8 cellular contexts compared by ENCODE assay signal in the genomic region with DNA sequence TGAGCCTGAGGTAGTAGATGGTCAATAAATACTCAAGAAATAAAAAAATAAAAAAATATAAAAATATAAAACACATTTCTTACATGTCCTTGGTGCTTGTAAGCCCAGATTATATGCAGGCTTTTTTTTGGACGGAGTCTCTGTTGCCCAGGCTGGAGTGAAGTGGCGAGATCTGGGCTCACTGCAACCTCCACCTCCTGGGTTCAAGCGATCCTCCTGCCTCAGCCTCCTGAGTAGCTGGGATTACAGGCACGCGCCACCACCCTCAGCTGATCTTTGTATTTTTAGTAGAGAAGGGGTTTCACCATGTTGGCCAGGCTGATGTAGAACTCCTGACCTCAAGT. TPM values are rescaled to one million over a fixed set of nuclear protein-coding genes. Genes with fewer than 3 reads are reported as not detected.
A peak's percentile ranks its signal among the peaks of the same experiment; 100 is the strongest.
DNase-seq lines count a peak whose midpoint lies in the region; ATAC-seq, FAIRE-seq and TF ChIP-seq lines count a peak whose summit lies in the region.
"Not testable (repeated sequence)": the region's sequence is repeated elsewhere in the genome, so short reads cannot be mapped to it uniquely, and the experiment has no call there.

No MANE protein-coding gene starts in this region.

- not testable (repeated sequence) for ATAC-seq in IMR-90 (ENCODE audit: low read depth); HepG2; thoracic aorta (ENCODE audit: insufficient number of reproducible peaks, low FRiP score, low read depth)

- not testable (repeated sequence) for H3K9me1 ChIP-seq in IMR-90 (ENCODE audit: insufficient read depth, low read length)

- peak overlapping the region; percentile 93 for H2AFZ ChIP-seq in IMR-90 (replicated peaks; ENCODE audit: low read length, poor library complexity)
- not testable (repeated sequence) for H2AFZ ChIP-seq in HepG2 (ENCODE audit: low read length)

- TF ChIP-seq EP300 in HepG2 (IDR thresholded peaks at IDR 0.05; ENCODE audit: low read depth in 2 of 2, low read length in 2 of 2); HepG2 (CRISPR knock-in tag; IDR thresholded peaks at IDR 0.05; ENCODE audit: borderline replicate concordance): not testable (repeated sequence)

- peaks cover 0 to 32% of the 10 kb centered on the region in 2 experiments; a peak in 2 of 4 replicates for H3K79me1 ChIP-seq in IMR-90 (ENCODE audit: low read depth in 1 of 2, low read length in 2 of 2)

- not testable (repeated sequence) for H2AK9ac ChIP-seq in IMR-90 (replicated peaks; ENCODE audit: low read depth, low read length, poor library complexity)

- peak overlapping the region; percentile 27 to 68; a peak in 2 of 4 replicates for H4K8ac ChIP-seq in IMR-90 (ENCODE audit: low read depth in 2 of 2, low read length in 2 of 2)

- H2BK5ac ChIP-seq in IMR-90 (ENCODE audit: low read depth, low read length, poor library complexity, severe bottlenecking), result peak overlapping the region; percentile 47

- dilution Hi-C loops in IMR-90 (cut with HindIII; ENCODE audit: low sequenced_read_pairs, unreplicated experiment), result not testable (repeated sequence)

- H2AK5ac ChIP-seq in IMR-90 (ENCODE audit: low read depth, low read length), result not testable (repeated sequence)

- not testable (repeated sequence) for TF ChIP-seq RAD21 in IMR-90 (IDR thresholded peaks at IDR 0.05; ENCODE audit: low read length); HepG2 (CRISPR knock-in tag; IDR thresholded peaks at IDR 0.05)

- H3K27me3 Mint-ChIP-seq in CD8-positive, alpha-beta memory T cell; osteocyte (ENCODE audit: unreplicated experiment): not testable (repeated sequence)

- not testable (repeated sequence) for H3K9me3 ChIP-seq in CD8-positive, alpha-beta memory T cell (ENCODE audit: low read length); IMR-90 (ENCODE audit: control insufficient read depth, insufficient read depth, low read length); WERI-Rb-1 (ENCODE audit: severe bottlenecking); esophagus (ENCODE audit: control insufficient read depth in 2 of 2, insufficient read depth in 1 of 2, low read depth in 1 of 2, low read length in 1 of 2); HepG2 (ENCODE audit: low read length); thoracic aorta

- in situ Hi-C loops in IMR-90 (cut with MboI; ENCODE audit: low sequenced_read_pairs); astrocyte of the cerebellum (cut with HindIII; ENCODE audit: low sequenced_read_pairs); HepG2 (cut with HindIII; ENCODE audit: extremely low pct_ligation_motif_present, low pct_unique_long_range_greater_than_20kb): not testable (repeated sequence)

- H4K20me1 ChIP-seq in IMR-90 (ENCODE audit: insufficient read depth, low read length); HepG2 (ENCODE audit: insufficient read depth, low read length): not testable (repeated sequence)

- peaks cover 70 to 86% (median 86%) of the 10 kb centered on the region in 3 donors for H3K4me1 Mint-ChIP-seq in CD8-positive, alpha-beta memory T cell
- peaks cover 32% of the 10 kb centered on the region for H3K4me1 Mint-ChIP-seq in osteocyte (ENCODE audit: unreplicated experiment)

- FAIRE-seq in HepG2 (lab: Jason Lieb, UNC), result not testable (repeated sequence)

- TF ChIP-seq CTCF in IMR-90 (conservative IDR thresholded peaks at IDR 0.05; ENCODE audit: low read depth, low read length); WERI-Rb-1 (IDR thresholded peaks at IDR 0.05; ENCODE audit: low read depth, low read length); astrocyte of the cerebellum (IDR thresholded peaks at IDR 0.05; ENCODE audit: low read depth, low read length, missing control alignments); HepG2 (CRISPR knock-in tag; IDR thresholded peaks at IDR 0.05); osteocyte (IDR thresholded peaks at IDR 0.05); thoracic aorta (IDR thresholded peaks at IDR 0.05): not testable (repeated sequence)

- POLR2A ChIA-PET in CD8-positive, alpha-beta memory T cell (lab: Charles Lee), result interaction anchor here (1.2 to 14.5 kb wide), 6 partner anchors 9 to 66 kb away, joined by 3 to 728 read pairs (median 47); partner anchors contain the start of genes B2M, PATL2, SPG11 and TRIM69
- POLR2A ChIA-PET in IMR-90 (lab: Charles Lee; ENCODE audit: unreplicated experiment), result not testable (repeated sequence)
- POLR2A ChIA-PET in HepG2 (lab: Yijun Ruan, JAX), result interaction anchor here (1.0 to 3.8 kb wide), 11 partner anchors 9 to 185 kb away, joined by 4 to 157 read pairs (median 8); partner anchors contain the start of genes B2M, PATL2 and SPG11

- H3K4me3 Mint-ChIP-seq in CD8-positive, alpha-beta memory T cell, result peak overlapping the region; percentile 98 to 100 (median 99)
- peak overlapping the region; percentile 96 for H3K4me3 Mint-ChIP-seq in osteocyte (ENCODE audit: unreplicated experiment)

- CTCF ChIA-PET in CD8-positive, alpha-beta memory T cell (lab: Charles Lee), result interaction anchor here (1.8 to 16.5 kb wide), 5 partner anchors 9 to 62 kb away, joined by 5 to 271 read pairs (median 82); partner anchors contain the start of genes B2M, PATL2, SPG11 and TRIM69
- CTCF ChIA-PET in IMR-90 (lab: Yijun Ruan, JAX), result interaction anchor here (1.2 to 1.5 kb wide), 2 partner anchors 10 to 14 kb away, joined by 6 to 7 read pairs; no protein-coding TSS in a partner anchor
- CTCF ChIA-PET in HepG2 (lab: Yijun Ruan, JAX; ENCODE audit: low intra/inter-chr PET ratio, low total read pairs), result not testable (repeated sequence)

- H3K23ac ChIP-seq in IMR-90 (ENCODE audit: low read depth, low read length), result not testable (repeated sequence)

- H3K9ac ChIP-seq in IMR-90 (ENCODE audit: low read depth, low read length), result not testable (repeated sequence)
- H3K9ac ChIP-seq in HepG2 (ENCODE audit: insufficient read depth, low read depth, low read length), result peak overlapping the region; percentile 82

- peaks cover 0 to 32% (median 6%) of the 10 kb centered on the region in 3 donors for H3K36me3 Mint-ChIP-seq in CD8-positive, alpha-beta memory T cell
- not testable (repeated sequence) for H3K36me3 Mint-ChIP-seq in osteocyte (ENCODE audit: unreplicated experiment)

- H2BK20ac ChIP-seq in IMR-90 (ENCODE audit: low read depth, low read length), result peak overlapping the region; percentile 37; the same call in 1 of the 2 replicates

- not testable (repeated sequence) for H2BK15ac ChIP-seq in IMR-90 (ENCODE audit: low read depth, low read length)

- no CpG with 5 or more reads among the region's 5 CpGs for WGBS in IMR-90 (ENCODE audit: extremely low coverage in 2 of 2, insufficient read length in 1 of 2), 2 experiments
- WGBS in esophagus, 2 donors, result 54 to 58% methylated on average over 5 of the region's 5 CpGs
- WGBS in HepG2 (ENCODE audit: low lambda C conversion rate), result 21% methylated on average over 3 of the region's 5 CpGs

- H2BK120ac ChIP-seq in IMR-90 (ENCODE audit: low read depth, low read length), result peak overlapping the region; percentile 3

- not testable (repeated sequence) for H3K27me3 ChIP-seq in CD8-positive, alpha-beta memory T cell (ENCODE audit: insufficient read depth, low read length, poor library complexity, severe bottlenecking); IMR-90 (ENCODE audit: control insufficient read depth, insufficient read depth, low read length); WERI-Rb-1 (ENCODE audit: insufficient read depth, low read depth, severe bottlenecking); esophagus (ENCODE audit: control insufficient read depth in 1 of 2, insufficient read depth in 2 of 2, low read length in 2 of 2); HepG2 (ENCODE audit: control insufficient read depth in 1 of 2, insufficient read depth in 2 of 2, low read length in 2 of 2); thoracic aorta (replicated peaks; ENCODE audit: insufficient read depth)

- not testable (repeated sequence) for H3K18ac ChIP-seq in IMR-90 (ENCODE audit: low read depth, low read length)

- H3K4me1 ChIP-seq in CD8-positive, alpha-beta memory T cell (ENCODE audit: insufficient read depth, low read length), result peaks cover 77% of the 10 kb centered on the region
- not testable (repeated sequence) for H3K4me1 ChIP-seq in IMR-90 (ENCODE audit: control insufficient read depth, insufficient read depth, low read length); esophagus (ENCODE audit: control insufficient read depth in 2 of 2, insufficient read depth in 2 of 2, low read length in 1 of 2)
- H3K4me1 ChIP-seq in HepG2 (ENCODE audit: insufficient read depth, low read length), result peaks cover 52% of the 10 kb centered on the region
- peaks cover 20 to 37% of the 10 kb centered on the region in 2 donors for H3K4me1 ChIP-seq in thoracic aorta (ENCODE audit: control insufficient read depth in 1 of 2, low read depth in 2 of 2)

- not testable (repeated sequence) for H3K4me2 ChIP-seq in IMR-90 (ENCODE audit: low read depth, low read length)
- peak overlapping the region; percentile 79 for H3K4me2 ChIP-seq in HepG2 (ENCODE audit: low read depth, low read length)

- 0 out of 2 replicates have a peak overlapping the region, but pooled peaks have one; percentile 22 for H4K91ac ChIP-seq in IMR-90 (ENCODE audit: insufficient read depth, low read depth, low read length)

- not testable (repeated sequence) for H4K5ac ChIP-seq in IMR-90 (ENCODE audit: low read depth, low read length)

- peak overlapping the region; percentile 88 for H3K27ac ChIP-seq in CD8-positive, alpha-beta memory T cell (ENCODE audit: low read depth, low read length)
- H3K27ac ChIP-seq in IMR-90 (ENCODE audit: insufficient read depth, low read length), result peak overlapping the region; percentile 76
- peak overlapping the region; percentile 70 for H3K27ac ChIP-seq in WERI-Rb-1
- H3K27ac ChIP-seq in esophagus (ENCODE audit: low read depth in 2 of 2, low read length in 1 of 2), result peak overlapping the region; percentile 98 to 99
- peak overlapping the region; percentile 82 for H3K27ac ChIP-seq in HepG2 (ENCODE audit: extremely low read length, insufficient read depth, low read length)
- peak overlapping the region; percentile 94 to 95 for H3K27ac ChIP-seq in thoracic aorta

- H3K27ac Mint-ChIP-seq in CD8-positive, alpha-beta memory T cell, result peak overlapping the region; percentile 96 to 100 (median 99)
- peak overlapping the region; percentile 99 for H3K27ac Mint-ChIP-seq in osteocyte (ENCODE audit: unreplicated experiment)

- BruUV-seq in IMR-90 (replicated peaks; lab: Mats Ljungman, UMichigan), result not testable (repeated sequence)
- BruUV-seq in HepG2 (replicated peaks; lab: Mats Ljungman, UMichigan), result TSS peak; percentile 94

- intact Hi-C loops in IMR-90 (cut with micrococcal nuclease) (loop anchor here (1.0 kb wide), 2 partner anchors 17 to 65 kb away; partner anchors contain the start of genes B2M, PATL2 and SPG11), HepG2 (cut with micrococcal nuclease; ENCODE audit: unreplicated experiment) (loop anchor here (2.0 to 5.0 kb wide), 3 partner anchors 17 to 184 kb away; partner anchors contain the start of genes B2M, PATL2 and SPG11)

- not testable (repeated sequence) for H3K9me3 Mint-ChIP-seq in CD8-positive, alpha-beta memory T cell; osteocyte (ENCODE audit: unreplicated experiment)

- H3K14ac ChIP-seq in IMR-90 (replicated peaks; ENCODE audit: low read depth, low read length), result not testable (repeated sequence)

- peak overlapping the region; percentile 37; the same call in 1 of the 2 replicates for H3K56ac ChIP-seq in IMR-90 (ENCODE audit: extremely low read depth, insufficient read depth, low read length)

- not testable (repeated sequence) for TF ChIP-seq POLR2A in IMR-90 (IDR thresholded peaks at IDR 0.05; ENCODE audit: low read depth, low read length); HepG2 (IDR thresholded peaks at IDR 0.05; ENCODE audit: insufficient read depth in 1 of 2, low read depth in 2 of 2, low read length in 2 of 2)

- H3K79me2 ChIP-seq in HepG2 (ENCODE audit: insufficient read depth, low read length), result not testable (repeated sequence)

- not testable (repeated sequence) for DNase-seq in CD8-positive, alpha-beta memory T cell; IMR-90; WERI-Rb-1; astrocyte of the cerebellum (ENCODE audit: low read depth); HepG2 (ENCODE audit: low spot score); osteocyte (ENCODE audit: extremely low spot score, unreplicated experiment); thoracic aorta (ENCODE audit: low spot score)

- H3K4me3 ChIP-seq in CD8-positive, alpha-beta memory T cell (ENCODE audit: low read length), result peak overlapping the region; percentile 60
- H3K4me3 ChIP-seq in IMR-90 (ENCODE audit: insufficient read depth, low read depth, low read length) (peak overlapping the region; percentile 45; the same call in 1 of the 2 replicates), WERI-Rb-1 (ENCODE audit: low read depth, low read length) (peak overlapping the region; percentile 75), astrocyte of the cerebellum (ENCODE audit: low read depth, low read length) (peak overlapping the region; percentile 92), esophagus (ENCODE audit: low read depth in 1 of 2, low read length in 2 of 2) (peak overlapping the region; percentile 20 to 78), HepG2 (replicated peaks in 1 of 3; ENCODE audit: insufficient read depth in 1 of 3, low read depth in 2 of 3, low read length in 3 of 3) (peak overlapping the region; percentile 68 to 98 (median 85)), thoracic aorta (peak overlapping the region; percentile 86)

- H3K36me3 ChIP-seq in CD8-positive, alpha-beta memory T cell (ENCODE audit: insufficient read depth, low read length); IMR-90 (ENCODE audit: control insufficient read depth, insufficient read depth, low read length); WERI-Rb-1; esophagus (ENCODE audit: control insufficient read depth in 2 of 2, insufficient read depth in 2 of 2, low read length in 1 of 2); HepG2 (replicated peaks in 1 of 2; ENCODE audit: control insufficient read depth in 1 of 2, insufficient read depth in 2 of 2, low read length in 2 of 2); thoracic aorta: not testable (repeated sequence)

- H3K4ac ChIP-seq in IMR-90 (ENCODE audit: low read depth, low read length), result peak overlapping the region; percentile 12

RNA-seq across cellular contexts. Expression of gene TRIM69, which starts 8.1 kb away (rescaled TPM):
- total RNA-seq in CD8-positive, alpha-beta memory T cell, result 10 to 100 TPM; 70.8 to 73.8 TPM
- 37.0 TPM for polyA plus RNA-seq in CD8-positive, alpha-beta memory T cell
- 7.7 and 8.1 TPM in 2 replicates for total RNA-seq in IMR-90 (2012; rRNA removed)
- 4.5 and 5.3 TPM in 2 replicates for polyA plus RNA-seq in IMR-90 (2012; rRNA removed)
- 6.3 and 7.1 TPM in 2 replicates for polyA plus RNA-seq in IMR-90 (2012; cell fraction: cytosol; rRNA removed)
- 3.0 and 5.7 TPM in 2 replicates for polyA plus RNA-seq in IMR-90 (2012; cell fraction: nucleus; rRNA removed; ENCODE audit: low replicate concordance)
- 10 to 100 TPM in 1 of 2 donors, 1 to 10 TPM in 1; 9.4 to 11.1 TPM for polyA plus RNA-seq in esophagus
- total RNA-seq in HepG2 (2016; rRNA removed; fragmentation: Illumina TruSeq; extraction: Trizol), result 2.6 and 4.0 TPM in 2 replicates
- total RNA-seq in HepG2 (2016; cell fraction: cytosol; rRNA removed; fragmentation: Illumina TruSeq; extraction: Trizol; ENCODE audit: low read depth), result 2.6 and 3.3 TPM in 2 replicates
- 2.7 and 3.4 TPM in 2 replicates for total RNA-seq in HepG2 (2016; cell fraction: insoluble cytoplasmic fraction; rRNA removed; fragmentation: Illumina TruSeq; extraction: Trizol)
- 5.1 and 6.1 TPM in 2 replicates for total RNA-seq in HepG2 (2016; cell fraction: membrane; rRNA removed; fragmentation: Illumina TruSeq; extraction: Trizol)
- 2.0 TPM in 2 replicates for total RNA-seq in HepG2 (2016; cell fraction: nucleus; rRNA removed; fragmentation: Illumina TruSeq; extraction: Trizol)
- 2.7 and 3.2 TPM in 2 replicates for polyA plus RNA-seq in HepG2 (2011; rRNA removed)
- 2.1 and 2.9 TPM in 2 replicates for polyA plus RNA-seq in HepG2 (2011; cell fraction: cytosol; rRNA removed)
- 0.88 and 1.4 TPM in 2 replicates for polyA plus RNA-seq in HepG2 (2011; cell fraction: nucleus; rRNA removed)
- 2.3 and 2.6 TPM in 2 replicates for polyA plus RNA-seq in HepG2 (2012)
- polyA plus RNA-seq in HepG2 (2016; cell fraction: cytosol; fragmentation: Illumina TruSeq; extraction: Trizol; ENCODE audit: low read depth), result 2.8 and 4.0 TPM in 2 replicates
- polyA plus RNA-seq in HepG2 (2016; cell fraction: insoluble cytoplasmic fraction; fragmentation: Illumina TruSeq; extraction: Trizol; ENCODE audit: low read depth), result 5.4 and 8.8 TPM in 2 replicates
- polyA plus RNA-seq in HepG2 (2016; cell fraction: membrane; fragmentation: Illumina TruSeq; extraction: Trizol; ENCODE audit: low read depth), result 5.4 and 6.5 TPM in 2 replicates
- polyA plus RNA-seq in HepG2 (2016; cell fraction: nucleus; fragmentation: Illumina TruSeq; extraction: Trizol; ENCODE audit: insufficient read depth, low read depth), result 2.5 and 2.8 TPM in 2 replicates
- polyA minus RNA-seq in HepG2 (2011; rRNA and poly(A)+ RNA removed; ENCODE audit: low replicate concordance), result 3.3 and 13.1 TPM in 2 replicates
- 2.7 and 3.2 TPM in 2 replicates for polyA minus RNA-seq in HepG2 (2011; cell fraction: cytosol; rRNA and poly(A)+ RNA removed)
- polyA minus RNA-seq in HepG2 (2011; cell fraction: nucleus; rRNA and poly(A)+ RNA removed), result 1.7 and 2.2 TPM in 2 replicates
- 13.6 and 17.6 TPM in 2 replicates for total RNA-seq in osteocyte
- 10 to 100 TPM; 10.4 to 65.0 TPM for total RNA-seq in thoracic aorta

RNA-seq across cellular contexts. Expression of gene B2M, which starts 16.9 kb away (rescaled TPM):
- total RNA-seq in CD8-positive, alpha-beta memory T cell, result 1,000 to 10,000 TPM; 4,597 to 4,837 TPM
- 38,920 TPM for polyA plus RNA-seq in CD8-positive, alpha-beta memory T cell
- total RNA-seq in IMR-90 (2012; rRNA removed) (716 and 895 TPM in 2 replicates), HepG2 (2016; rRNA removed; fragmentation: Illumina TruSeq; extraction: Trizol) (530 and 784 TPM in 2 replicates), osteocyte (1,535 and 1,733 TPM in 2 replicates), thoracic aorta (1,000 to 10,000 TPM; 2,389 to 3,309 TPM)
- polyA plus RNA-seq in IMR-90 (2012; rRNA removed) (2,100 and 3,394 TPM in 2 replicates), esophagus (1,000 to 10,000 TPM in 1 of 2 donors, 100 to 1,000 TPM in 1; 499 to 1,202 TPM), HepG2 (2011; rRNA removed) (754 and 857 TPM in 2 replicates)
- polyA plus RNA-seq in IMR-90 (2012; cell fraction: cytosol; rRNA removed), result 680 and 780 TPM in 2 replicates
- 146 and 966 TPM in 2 replicates for polyA plus RNA-seq in IMR-90 (2012; cell fraction: nucleus; rRNA removed; ENCODE audit: low replicate concordance)
- 119 and 125 TPM in 2 replicates for total RNA-seq in HepG2 (2016; cell fraction: cytosol; rRNA removed; fragmentation: Illumina TruSeq; extraction: Trizol; ENCODE audit: low read depth)
- 505 and 836 TPM in 2 replicates for total RNA-seq in HepG2 (2016; cell fraction: insoluble cytoplasmic fraction; rRNA removed; fragmentation: Illumina TruSeq; extraction: Trizol)
- 137 and 145 TPM in 2 replicates for total RNA-seq in HepG2 (2016; cell fraction: membrane; rRNA removed; fragmentation: Illumina TruSeq; extraction: Trizol)
- 527 and 591 TPM in 2 replicates for total RNA-seq in HepG2 (2016; cell fraction: nucleus; rRNA removed; fragmentation: Illumina TruSeq; extraction: Trizol)
- polyA plus RNA-seq in HepG2 (2011; cell fraction: cytosol; rRNA removed), result 1,404 and 3,087 TPM in 2 replicates
- polyA plus RNA-seq in HepG2 (2011; cell fraction: nucleus; rRNA removed), result 194 and 300 TPM in 2 replicates
- 589 and 873 TPM in 2 replicates for polyA plus RNA-seq in HepG2 (2012)
- polyA plus RNA-seq in HepG2 (2016; cell fraction: cytosol; fragmentation: Illumina TruSeq; extraction: Trizol; ENCODE audit: low read depth), result 135 and 139 TPM in 2 replicates
- 442 and 475 TPM in 2 replicates for polyA plus RNA-seq in HepG2 (2016; cell fraction: insoluble cytoplasmic fraction; fragmentation: Illumina TruSeq; extraction: Trizol; ENCODE audit: low read depth)
- 123 and 125 TPM in 2 replicates for polyA plus RNA-seq in HepG2 (2016; cell fraction: membrane; fragmentation: Illumina TruSeq; extraction: Trizol; ENCODE audit: low read depth)
- 916 and 917 TPM in 2 replicates for polyA plus RNA-seq in HepG2 (2016; cell fraction: nucleus; fragmentation: Illumina TruSeq; extraction: Trizol; ENCODE audit: insufficient read depth, low read depth)
- polyA minus RNA-seq in HepG2 (2011; rRNA and poly(A)+ RNA removed; ENCODE audit: low replicate concordance), result 191 and 793 TPM in 2 replicates
- 308 and 333 TPM in 2 replicates for polyA minus RNA-seq in HepG2 (2011; cell fraction: cytosol; rRNA and poly(A)+ RNA removed)
- polyA minus RNA-seq in HepG2 (2011; cell fraction: nucleus; rRNA and poly(A)+ RNA removed), result 168 and 193 TPM in 2 replicates

RNA-seq across cellular contexts. Expression of gene PATL2, which starts 17.1 kb away (rescaled TPM):
- 1 to 10 TPM; 7.7 to 9.1 TPM for total RNA-seq in CD8-positive, alpha-beta memory T cell
- 19.8 TPM for polyA plus RNA-seq in CD8-positive, alpha-beta memory T cell
- total RNA-seq in IMR-90 (2012; rRNA removed) (not detected in 2 replicates), HepG2 (2016; rRNA removed; fragmentation: Illumina TruSeq; extraction: Trizol) (0.15 TPM in 1 of 2 replicates, not detected in the other), osteocyte (0.24 and 0.40 TPM in 2 replicates), thoracic aorta (1 to 10 TPM; 1.1 to 1.3 TPM)
- polyA plus RNA-seq in IMR-90 (2012; rRNA removed) (0.10 and 0.14 TPM in 2 replicates), esophagus (under 1 TPM; 0.33 to 0.84 TPM), HepG2 (2011; rRNA removed) (0.37 and 0.53 TPM in 2 replicates)
- polyA plus RNA-seq in IMR-90 (2012; cell fraction: cytosol; rRNA removed), result 0.08 and 0.15 TPM in 2 replicates
- 0.77 and 0.94 TPM in 2 replicates for polyA plus RNA-seq in IMR-90 (2012; cell fraction: nucleus; rRNA removed; ENCODE audit: low replicate concordance)
- total RNA-seq in HepG2 (2016; cell fraction: cytosol; rRNA removed; fragmentation: Illumina TruSeq; extraction: Trizol; ENCODE audit: low read depth), result 0.30 TPM in 1 of 2 replicates, not detected in the other
- 0.11 and 0.30 TPM in 2 replicates for total RNA-seq in HepG2 (2016; cell fraction: insoluble cytoplasmic fraction; rRNA removed; fragmentation: Illumina TruSeq; extraction: Trizol)
- 0.14 TPM in 1 of 2 replicates, not detected in the other for total RNA-seq in HepG2 (2016; cell fraction: membrane; rRNA removed; fragmentation: Illumina TruSeq; extraction: Trizol)
- 0.71 TPM in 1 of 2 replicates, not detected in the other for total RNA-seq in HepG2 (2016; cell fraction: nucleus; rRNA removed; fragmentation: Illumina TruSeq; extraction: Trizol)
- 0.11 and 0.32 TPM in 2 replicates for polyA plus RNA-seq in HepG2 (2011; cell fraction: cytosol; rRNA removed)
- polyA plus RNA-seq in HepG2 (2011; cell fraction: nucleus; rRNA removed), result 2.6 TPM in 2 replicates
- 0.44 and 0.49 TPM in 2 replicates for polyA plus RNA-seq in HepG2 (2012)
- 0.24 TPM in 1 of 2 replicates, not detected in the other for polyA plus RNA-seq in HepG2 (2016; cell fraction: cytosol; fragmentation: Illumina TruSeq; extraction: Trizol; ENCODE audit: low read depth)
- polyA plus RNA-seq in HepG2 (2016; cell fraction: insoluble cytoplasmic fraction; fragmentation: Illumina TruSeq; extraction: Trizol; ENCODE audit: low read depth), result 0.27 TPM in 1 of 2 replicates, not detected in the other
- 0.09 TPM in 1 of 2 replicates, not detected in the other for polyA plus RNA-seq in HepG2 (2016; cell fraction: membrane; fragmentation: Illumina TruSeq; extraction: Trizol; ENCODE audit: low read depth)
- 0.56 and 1.5 TPM in 2 replicates for polyA plus RNA-seq in HepG2 (2016; cell fraction: nucleus; fragmentation: Illumina TruSeq; extraction: Trizol; ENCODE audit: insufficient read depth, low read depth)
- 1.1 TPM in 1 of 2 replicates, not detected in the other for polyA minus RNA-seq in HepG2 (2011; rRNA and poly(A)+ RNA removed; ENCODE audit: low replicate concordance)
- not detected in 2 replicates for polyA minus RNA-seq in HepG2 (2011; cell fraction: cytosol; rRNA and poly(A)+ RNA removed)
- 0.39 and 1.5 TPM in 2 replicates for polyA minus RNA-seq in HepG2 (2011; cell fraction: nucleus; rRNA and poly(A)+ RNA removed)
